In the genomic region with DNA sequence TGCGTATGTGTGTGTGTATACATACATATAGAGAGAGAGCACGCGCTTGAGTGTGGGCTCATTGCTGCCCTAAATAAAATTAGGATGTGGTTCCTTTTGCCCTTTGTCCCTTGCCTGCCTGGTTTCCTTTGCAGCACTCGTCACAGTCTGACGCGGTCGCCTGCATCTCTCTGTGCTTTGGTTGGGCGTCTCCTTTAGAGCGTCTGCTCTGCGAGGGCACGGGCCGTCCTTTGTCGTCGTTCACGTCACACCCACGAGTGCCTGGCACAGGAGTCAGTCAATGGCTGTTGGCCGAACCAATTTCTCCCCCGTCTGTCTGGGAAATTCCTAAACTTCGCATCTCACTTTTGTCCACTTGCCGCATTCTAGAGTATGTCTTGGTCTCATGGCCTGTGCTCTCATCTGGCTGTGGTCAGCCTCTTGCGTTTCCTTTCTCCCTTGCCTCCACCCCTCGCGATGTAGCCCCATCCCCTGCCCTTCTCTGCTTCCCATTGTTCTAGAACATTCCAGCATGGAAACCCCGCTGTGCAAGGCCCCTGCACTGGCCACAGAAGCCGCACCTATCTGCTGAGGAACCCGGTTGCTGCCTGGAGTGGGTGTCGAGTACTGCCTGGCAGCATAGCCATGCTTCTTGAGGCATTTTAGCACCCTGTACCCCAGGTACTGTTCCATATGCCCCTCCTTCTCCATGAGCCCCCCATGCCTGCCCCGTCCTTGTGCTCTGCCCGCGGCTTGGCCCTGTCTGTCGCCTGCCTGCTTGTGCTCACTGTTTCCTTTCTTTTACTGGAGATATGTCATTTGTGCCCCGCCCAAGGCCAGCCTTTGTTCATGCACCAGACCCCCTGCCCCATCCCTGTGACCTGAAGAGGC, we compare ENCODE assay signal across 14 cellular contexts. TPM values are rescaled to one million over a fixed set of nuclear protein-coding genes. Genes with fewer than 3 reads are reported as not detected.
A peak's percentile ranks its signal among the peaks of the same experiment; 100 is the strongest.
DNase-seq lines count a peak whose midpoint lies in the region; ATAC-seq and TF ChIP-seq lines count a peak whose summit lies in the region.
"Had no signal": no experiment of that assay in that cellular context is flagged by ENCODE, and none has a peak within 500 bp of the region (broad histone marks: within the 10 kb centered on the region; RNA-seq: fewer than 3 reads in every experiment).

No MANE protein-coding gene starts in this region.

- POLR2A ChIA-PET in CD4-positive, alpha-beta T cell (lab: Charles Lee), result no interaction called here
- POLR2A ChIA-PET in HEK293 (lab: Yijun Ruan, JAX), result no interaction called here
- POLR2A ChIA-PET in MCF 10A (lab: Yijun Ruan, JAX), result no interaction called here
- POLR2A ChIA-PET in GM10248 (lab: Yijun Ruan, JAX), result no interaction called here

- peaks cover 3% of the 10 kb centered on the region; the same call in 1 of the 2 replicates for H3K4me1 ChIP-seq in HEK293 (ENCODE audit: control insufficient read depth, insufficient read depth, low read length)

- no peak overlapping the region for H3K4me3 Mint-ChIP-seq in CD4-positive, alpha-beta T cell
- H3K4me3 Mint-ChIP-seq in MCF 10A (ENCODE audit: unreplicated experiment), result no peak overlapping the region
- no peak overlapping the region for H3K4me3 Mint-ChIP-seq in natural killer cell treated with Interleukin-12 subunit alpha and Interleukin-12 subunit beta and Interleukin-15 and Interleukin-18, amount 100 ng/mL, for 72 hours
- no peak overlapping the region for H3K4me3 Mint-ChIP-seq in Calu3 (ENCODE audit: low read depth, unreplicated experiment)

- no peaks in the 10 kb centered on the region for H3K27me3 ChIP-seq in CD4-positive, alpha-beta T cell (ENCODE audit: control insufficient read depth, insufficient read depth, low read length)
- H3K27me3 ChIP-seq: body of pancreas had no signal

- no TSS peak for BruUV-seq in MCF 10A (replicated peaks; lab: Mats Ljungman, UMichigan)
- no TSS peak for BruUV-seq in Calu3 (replicated peaks; lab: Mats Ljungman, UMichigan)

- CTCF ChIA-PET in CD4-positive, alpha-beta T cell (lab: Charles Lee), result no interaction called here
- CTCF ChIA-PET in HEK293 (lab: Yijun Ruan, JAX), result no interaction called here
- CTCF ChIA-PET in MCF 10A (lab: Yijun Ruan, JAX), result interaction anchor here (0.5 kb wide), 1 partner anchor 30 kb away, joined by 3 read pairs; no protein-coding TSS in a partner anchor
- CTCF ChIA-PET in GM10248 (lab: Yijun Ruan, JAX), result no interaction called here
- CTCF ChIA-PET in Calu3 (lab: Charles Lee), result no interaction called here

- peaks cover 0 to 49% of the 10 kb centered on the region in 2 experiments; a peak in 2 of 3 replicates for H3K36me3 ChIP-seq in HEK293 (ENCODE audit: control insufficient read depth in 2 of 2, insufficient read depth in 1 of 2, low read length in 2 of 2)

- no peaks in the 10 kb centered on the region for H3K27me3 Mint-ChIP-seq in CD4-positive, alpha-beta T cell
- H3K27me3 Mint-ChIP-seq in MCF 10A (ENCODE audit: insufficient read depth, unreplicated experiment) (no peaks in the 10 kb centered on the region), Calu3 (ENCODE audit: unreplicated experiment) (no peaks in the 10 kb centered on the region)
- H3K27me3 Mint-ChIP-seq in natural killer cell treated with Interleukin-12 subunit alpha and Interleukin-12 subunit beta and Interleukin-15 and Interleukin-18, amount 100 ng/mL, for 72 hours, result no peaks in the 10 kb centered on the region

- DNase-seq in CD4-positive, alpha-beta T cell, result peak in 2 of 10 experiments; percentile 4 to 33
- DNase-seq in MCF 10A (ENCODE audit: unreplicated experiment) (no peak), GM10248 (ENCODE audit: extremely low spot score) (no peak), Calu3 (no peak), NCI-H2171 treated with DMSO at 0.1 percent for 48 hours (lab: John Stamatoyannopoulos, UW) (no peak), dedifferentiated amniotic fluid mesenchymal stem cell (ENCODE audit: extremely low spot score) (no peak)
- peak; percentile 51 for DNase-seq in natural killer cell treated with Interleukin-12 subunit alpha and Interleukin-12 subunit beta and Interleukin-15 and Interleukin-18, amount 100 ng/mL, for 72 hours (ENCODE audit: low spot score)
- DNase-seq: body of pancreas, hypothalamus, NCI-H146, NCI-H446 had no signal

- intact Hi-C loops in CD4-positive, alpha-beta T cell (cut with DNase I, micrococcal nuclease), result no loop called here
- intact Hi-C loops in MCF 10A (cut with micrococcal nuclease), result no loop called here
- intact Hi-C loops in Calu3 (cut with micrococcal nuclease; ENCODE audit: unreplicated experiment), result no loop called here

- no peaks in the 10 kb centered on the region for H3K9me3 Mint-ChIP-seq in CD4-positive, alpha-beta T cell
- H3K9me3 Mint-ChIP-seq in MCF 10A (ENCODE audit: unreplicated experiment) (no peaks in the 10 kb centered on the region), Calu3 (ENCODE audit: low read depth, unreplicated experiment) (no peaks in the 10 kb centered on the region)
- no peaks in the 10 kb centered on the region for H3K9me3 Mint-ChIP-seq in natural killer cell treated with Interleukin-12 subunit alpha and Interleukin-12 subunit beta and Interleukin-15 and Interleukin-18, amount 100 ng/mL, for 72 hours

- H3K27ac ChIP-seq in CD4-positive, alpha-beta T cell (ENCODE audit: low read depth, low read length), result no peak overlapping the region
- H3K27ac ChIP-seq in HEK293 (ENCODE audit: extremely low read depth, low read depth, low read length), result no peak overlapping the region
- H3K27ac ChIP-seq: body of pancreas had no signal

- peak overlapping the region; percentile 30 for H3K27ac Mint-ChIP-seq in CD4-positive, alpha-beta T cell
- H3K27ac Mint-ChIP-seq in MCF 10A (ENCODE audit: low read depth, unreplicated experiment) (peak overlapping the region; percentile 83), Calu3 (ENCODE audit: unreplicated experiment) (no peak overlapping the region)
- peak overlapping the region; percentile 37 to 53 for H3K27ac Mint-ChIP-seq in natural killer cell treated with Interleukin-12 subunit alpha and Interleukin-12 subunit beta and Interleukin-15 and Interleukin-18, amount 100 ng/mL, for 72 hours

- peaks cover 56% of the 10 kb centered on the region for H3K36me3 Mint-ChIP-seq in CD4-positive, alpha-beta T cell (ENCODE audit: low read depth)
- H3K36me3 Mint-ChIP-seq in MCF 10A (ENCODE audit: insufficient read depth, unreplicated experiment), result peaks cover 34% of the 10 kb centered on the region
- H3K36me3 Mint-ChIP-seq in natural killer cell treated with Interleukin-12 subunit alpha and Interleukin-12 subunit beta and Interleukin-15 and Interleukin-18, amount 100 ng/mL, for 72 hours, result peaks cover 14% of the 10 kb centered on the region
- peaks cover 18% of the 10 kb centered on the region for H3K36me3 Mint-ChIP-seq in Calu3 (ENCODE audit: insufficient read depth, unreplicated experiment)

- no peak for ATAC-seq in CD4-positive, alpha-beta T cell (ENCODE audit: poor library complexity)
- peak in 1 of 2 donors; percentile 27 for ATAC-seq in natural killer cell treated with Interleukin-12 subunit alpha and Interleukin-12 subunit beta and Interleukin-15 and Interleukin-18, amount 100 ng/mL, for 72 hours
- ATAC-seq: body of pancreas, psoas muscle, SK-N-SH treated with all-trans-retinoic acid at 6 μM for 48 hours had no signal

- peaks cover 61% of the 10 kb centered on the region for H3K4me1 Mint-ChIP-seq in CD4-positive, alpha-beta T cell (ENCODE audit: low read depth)
- H3K4me1 Mint-ChIP-seq in MCF 10A (ENCODE audit: insufficient read depth, unreplicated experiment) (peaks cover 36% of the 10 kb centered on the region), Calu3 (ENCODE audit: low read depth, unreplicated experiment) (no peaks in the 10 kb centered on the region)
- H3K4me1 Mint-ChIP-seq in natural killer cell treated with Interleukin-12 subunit alpha and Interleukin-12 subunit beta and Interleukin-15 and Interleukin-18, amount 100 ng/mL, for 72 hours (ENCODE audit: low read depth in 2 of 2), result peaks cover 44 to 45% of the 10 kb centered on the region in 2 donors

- no peak for TF ChIP-seq CTCF in CD4-positive, alpha-beta T cell (IDR thresholded peaks at IDR 0.05)
- TF ChIP-seq CTCF in HEK293 (tag by site-specific recombination; IDR thresholded peaks at IDR 0.05), result no peak
- no peak for TF ChIP-seq CTCF in MCF 10A (IDR thresholded peaks at IDR 0.05; ENCODE audit: unreplicated experiment)
- TF ChIP-seq CTCF in GM10248 (IDR thresholded peaks at IDR 0.05; ENCODE audit: control extremely low read depth, extremely low read depth, low read depth, missing control alignments), result no peak
- no peak for TF ChIP-seq CTCF in Calu3 (IDR thresholded peaks at IDR 0.05; ENCODE audit: unreplicated experiment)

- no peaks in the 10 kb centered on the region for H3K9me3 ChIP-seq in CD4-positive, alpha-beta T cell (ENCODE audit: control insufficient read depth, low read length)
- no peaks in the 10 kb centered on the region for H3K9me3 ChIP-seq in HEK293 (ENCODE audit: control insufficient read depth, insufficient read depth, low read depth, low read length)
- H3K9me3 ChIP-seq: body of pancreas, psoas muscle had no signal

- H3K4me3 ChIP-seq in HEK293 (ENCODE audit: low read depth, low read length), result no peak overlapping the region
- H3K4me3 ChIP-seq: body of pancreas, psoas muscle had no signal

TF ChIP-seq in HEK293, 187 proteins besides CTCF, POLR2A, EP300 and RAD21 (continues in another document):
- TF ChIP-seq ZBTB1 (tag by site-specific recombination; IDR thresholded peaks at IDR 0.05), result no peak
- TF ChIP-seq ZNF768 (tag by site-specific recombination; IDR thresholded peaks at IDR 0.05), result no peak

RNA-seq across cellular contexts. Expression of gene MAEA, which starts 8.0 kb away (rescaled TPM):
- 10 to 100 TPM; 61.5 to 63.2 TPM for total RNA-seq in CD4-positive, alpha-beta T cell
- total RNA-seq in MCF 10A (2022), result 78.8 and 89.6 TPM in 2 replicates
- 10 to 100 TPM; 60.1 to 93.7 TPM for total RNA-seq in natural killer cell treated with Interleukin-12 subunit alpha and Interleukin-12 subunit beta and Interleukin-15 and Interleukin-18, amount 100 ng/mL, for 72 hours
- total RNA-seq in Calu3 (2022), result 59.0 and 59.6 TPM in 2 replicates

RNA-seq across cellular contexts. Expression of gene CTBP1, which starts 48.8 kb away (rescaled TPM):
- 100 to 1,000 TPM; 132 to 148 TPM for total RNA-seq in CD4-positive, alpha-beta T cell
- total RNA-seq in MCF 10A (2022) (133 and 152 TPM in 2 replicates), Calu3 (2022) (115 and 130 TPM in 2 replicates)
- 100 to 1,000 TPM; 109 to 245 TPM for total RNA-seq in natural killer cell treated with Interleukin-12 subunit alpha and Interleukin-12 subunit beta and Interleukin-15 and Interleukin-18, amount 100 ng/mL, for 72 hours

RNA-seq across cellular contexts. Expression of gene UVSSA, which starts 49.3 kb away (rescaled TPM):
- 10 to 100 TPM; 31.1 to 33.1 TPM for total RNA-seq in CD4-positive, alpha-beta T cell
- total RNA-seq in MCF 10A (2022) (41.1 and 43.6 TPM in 2 replicates), Calu3 (2022) (19.9 and 22.6 TPM in 2 replicates)
- 10 to 100 TPM; 19.6 to 25.1 TPM for total RNA-seq in natural killer cell treated with Interleukin-12 subunit alpha and Interleukin-12 subunit beta and Interleukin-15 and Interleukin-18, amount 100 ng/mL, for 72 hours
